Comparison of ENCODE assay signal across 1 cellular context in genomic region chr10:33196710-33197406, GRCh38.
A peak's percentile ranks its signal among the peaks of the same experiment; 100 is the strongest.
TF ChIP-seq lines count a peak whose summit lies in the region.

No MANE protein-coding gene starts in this region.

TF ChIP-seq in liver, 16 proteins besides CTCF, POLR2A, EP300 and RAD21 (continued from another document):
- TF ChIP-seq ATF3 (IDR thresholded peaks at IDR 0.05) (no peak), RXRA (IDR thresholded peaks at IDR 0.05) (peak; percentile 59 to 83), NR2F2 (IDR thresholded peaks at IDR 0.05) (peak; percentile 90), FOXA2 (IDR thresholded peaks at IDR 0.05) (peak; percentile 28), REST (IDR thresholded peaks at IDR 0.05) (peak; percentile 66), JUND (IDR thresholded peaks at IDR 0.05) (peak; percentile 27 to 68), TAF1 (conservative IDR thresholded peaks at IDR 0.05) (peak; percentile 54), MAX (IDR thresholded peaks at IDR 0.05) (peak; percentile 89)
TF ChIP-seq in liver: peak in this region for 12.
